25 cellular contexts compared by ENCODE assay signal in the genomic region with DNA sequence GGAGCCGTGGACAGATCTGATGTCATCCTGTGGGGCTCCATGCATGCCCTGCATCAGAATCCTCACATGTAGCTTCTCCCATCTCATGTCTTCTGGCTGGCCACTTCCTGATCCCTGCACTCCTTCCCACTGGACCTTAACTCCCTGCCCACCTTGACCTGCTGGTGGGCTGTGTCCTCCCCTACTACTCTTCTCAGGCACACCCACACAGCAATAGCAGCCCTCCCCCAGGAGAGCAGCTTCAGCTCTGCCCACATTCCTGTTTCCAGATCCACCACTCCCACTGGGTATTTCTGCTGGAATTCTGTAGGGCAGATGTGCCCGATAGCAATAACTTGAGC.
DNase-seq lines count a peak whose midpoint lies in the region; ATAC-seq and TF ChIP-seq lines count a peak whose summit lies in the region.
"Had no signal": no experiment of that assay in that cellular context is flagged by ENCODE, and none has a peak within 500 bp of the region (broad histone marks: within the 10 kb centered on the region; RNA-seq: fewer than 3 reads in every experiment).

No MANE protein-coding gene starts in this region.

- H3K27me3 Mint-ChIP-seq in activated CD8-positive, alpha-beta memory T cell treated with anti-CD3 and anti-CD28 coated beads, Interleukin-2, amount 10 ng/mL, durations not matched to agents 7 days and 5 days = peaks cover 2% of the 10 kb centered on the region

- DNase-seq in activated CD8-positive, alpha-beta memory T cell treated with anti-CD3 and anti-CD28 coated beads, Interleukin-2, amount 10 ng/mL, durations not matched to agents 7 days and 5 days = peak; percentile 3
- DNase-seq in activated CD8-positive, alpha-beta memory T cell treated with anti-CD3 and anti-CD28 coated beads, Interleukin-2, amount 50 U/mL, for 48 hours = no peak
- peak; percentile 24 for DNase-seq in posterior vena cava (ENCODE audit: low spot score)
- DNase-seq in ureter (ENCODE audit: low spot score) = peak; percentile 38
- DNase-seq in NCI-H1417 treated with DMSO at 0.1 percent for 48 hours (lab: John Stamatoyannopoulos, UW) = no peak
- DNase-seq: Caco-2, EL, GDM1, KBM-7, MV-4-11, NCI-H1105, NCI-H146, NCI-H1930, NCI-H2107, NCI-H446, NCI-H524 treated with DMSO at 0.1 percent for 48 hours, NCI-H774 had no signal

- no peaks in the 10 kb centered on the region for H3K9me3 ChIP-seq in HEK293 (ENCODE audit: control insufficient read depth, insufficient read depth, low read depth, low read length)
- H3K9me3 ChIP-seq: Caco-2, HAP-1 had no signal

- POLR2A ChIA-PET in HEK293 (lab: Yijun Ruan, JAX) = no interaction called here

- no peak overlapping the region for H3K27ac ChIP-seq in HEK293 (ENCODE audit: extremely low read depth, low read depth, low read length)
- H3K27ac ChIP-seq: 22Rv1, C4-2B had no signal

- no peak overlapping the region for H3K27ac Mint-ChIP-seq in activated CD8-positive, alpha-beta memory T cell treated with anti-CD3 and anti-CD28 coated beads, Interleukin-2, amount 10 ng/mL, durations not matched to agents 7 days and 5 days
- H3K27ac Mint-ChIP-seq: B cell; CD8-positive, alpha-beta T cell had no signal

- H3K4me3 Mint-ChIP-seq in activated CD8-positive, alpha-beta memory T cell treated with anti-CD3 and anti-CD28 coated beads, Interleukin-2, amount 10 ng/mL, durations not matched to agents 7 days and 5 days = no peak overlapping the region
- H3K4me3 Mint-ChIP-seq: B cell; CD8-positive, alpha-beta T cell had no signal

- no peak overlapping the region for H3K4me3 ChIP-seq in HEK293 (ENCODE audit: low read depth, low read length)
- H3K4me3 ChIP-seq: GM12878, HAP-1 had no signal

- H3K4me1 Mint-ChIP-seq in activated CD8-positive, alpha-beta memory T cell treated with anti-CD3 and anti-CD28 coated beads, Interleukin-2, amount 10 ng/mL, durations not matched to agents 7 days and 5 days = no peaks in the 10 kb centered on the region
- H3K4me1 Mint-ChIP-seq: B cell had no signal

- H3K4me1 ChIP-seq in HEK293 (ENCODE audit: control insufficient read depth, insufficient read depth, low read length) = peaks cover 2% of the 10 kb centered on the region; the same call in 1 of the 2 replicates
- H3K4me1 ChIP-seq: Caco-2, HAP-1 had no signal

- H3K36me3 Mint-ChIP-seq in activated CD8-positive, alpha-beta memory T cell treated with anti-CD3 and anti-CD28 coated beads, Interleukin-2, amount 10 ng/mL, durations not matched to agents 7 days and 5 days = no peaks in the 10 kb centered on the region
- H3K36me3 Mint-ChIP-seq: CD8-positive, alpha-beta T cell had no signal

- no peaks in the 10 kb centered on the region for H3K36me3 ChIP-seq in HEK293 (ENCODE audit: control insufficient read depth in 2 of 2, insufficient read depth in 1 of 2, low read length in 2 of 2)
- H3K36me3 ChIP-seq: HAP-1 had no signal

- TF ChIP-seq CTCF in HEK293 (tag by site-specific recombination; IDR thresholded peaks at IDR 0.05) = no peak

- CTCF ChIA-PET in activated CD8-positive, alpha-beta memory T cell treated with anti-CD3 and anti-CD28 coated beads, Interleukin-2, amount 10 ng/mL, durations not matched to agents 7 days and 5 days (lab: Charles Lee) = no interaction called here
- CTCF ChIA-PET in HEK293 (lab: Yijun Ruan, JAX) = no interaction called here

- ATAC-seq in activated CD8-positive, alpha-beta memory T cell treated with anti-CD3 and anti-CD28 coated beads, Interleukin-2, amount 10 ng/mL, durations not matched to agents 7 days and 5 days = no peak
- no peak for ATAC-seq in GM18909 (IDR thresholded peaks at IDR 0.05; ENCODE audit: poor library complexity, unreplicated experiment)
- ATAC-seq: CD8-positive, alpha-beta T cell; GM12878 had no signal

- H3K9me3 Mint-ChIP-seq in activated CD8-positive, alpha-beta memory T cell treated with anti-CD3 and anti-CD28 coated beads, Interleukin-2, amount 10 ng/mL, durations not matched to agents 7 days and 5 days (ENCODE audit: low read depth) = no peaks in the 10 kb centered on the region
- H3K9me3 Mint-ChIP-seq: CD8-positive, alpha-beta T cell had no signal

- intact Hi-C loops in posterior vena cava (cut with DNase I) = no loop called here

TF ChIP-seq in HEK293, 187 proteins besides CTCF, POLR2A, EP300 and RAD21 (continues in another document):
- no peak for TF ChIP-seq PBX3 (CRISPR knock-in tag; IDR thresholded peaks at IDR 0.05)
- no peak for TF ChIP-seq REST (tag by site-specific recombination; IDR thresholded peaks at IDR 0.05)
- TF ChIP-seq, protein P1, sequence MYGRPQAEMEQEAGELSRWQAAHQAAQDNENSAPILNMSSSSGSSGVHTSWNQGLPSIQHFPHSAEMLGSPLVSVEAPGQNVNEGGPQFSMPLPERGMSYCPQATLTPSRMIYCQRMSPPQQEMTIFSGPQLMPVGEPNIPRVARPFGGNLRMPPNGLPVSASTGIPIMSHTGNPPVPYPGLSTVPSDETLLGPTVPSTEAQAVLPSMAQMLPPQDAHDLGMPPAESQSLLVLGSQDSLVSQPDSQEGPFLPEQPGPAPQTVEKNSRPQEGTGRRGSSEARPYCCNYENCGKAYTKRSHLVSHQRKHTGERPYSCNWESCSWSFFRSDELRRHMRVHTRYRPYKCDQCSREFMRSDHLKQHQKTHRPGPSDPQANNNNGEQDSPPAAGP (tag by site-specific recombination; IDR thresholded peaks at IDR 0.05) = no peak
- TF ChIP-seq, protein P2, sequence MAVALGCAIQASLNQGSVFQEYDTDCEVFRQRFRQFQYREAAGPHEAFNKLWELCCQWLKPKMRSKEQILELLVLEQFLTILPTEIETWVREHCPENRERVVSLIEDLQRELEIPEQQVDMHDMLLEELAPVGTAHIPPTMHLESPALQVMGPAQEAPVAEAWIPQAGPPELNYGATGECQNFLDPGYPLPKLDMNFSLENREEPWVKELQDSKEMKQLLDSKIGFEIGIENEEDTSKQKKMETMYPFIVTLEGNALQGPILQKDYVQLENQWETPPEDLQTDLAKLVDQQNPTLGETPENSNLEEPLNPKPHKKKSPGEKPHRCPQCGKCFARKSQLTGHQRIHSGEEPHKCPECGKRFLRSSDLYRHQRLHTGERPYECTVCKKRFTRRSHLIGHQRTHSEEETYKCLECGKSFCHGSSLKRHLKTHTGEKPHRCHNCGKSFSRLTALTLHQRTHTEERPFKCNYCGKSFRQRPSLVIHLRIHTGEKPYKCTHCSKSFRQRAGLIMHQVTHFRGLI (tag by site-specific recombination; IDR thresholded peaks at IDR 0.05) = no peak
- TF ChIP-seq, protein P3, sequence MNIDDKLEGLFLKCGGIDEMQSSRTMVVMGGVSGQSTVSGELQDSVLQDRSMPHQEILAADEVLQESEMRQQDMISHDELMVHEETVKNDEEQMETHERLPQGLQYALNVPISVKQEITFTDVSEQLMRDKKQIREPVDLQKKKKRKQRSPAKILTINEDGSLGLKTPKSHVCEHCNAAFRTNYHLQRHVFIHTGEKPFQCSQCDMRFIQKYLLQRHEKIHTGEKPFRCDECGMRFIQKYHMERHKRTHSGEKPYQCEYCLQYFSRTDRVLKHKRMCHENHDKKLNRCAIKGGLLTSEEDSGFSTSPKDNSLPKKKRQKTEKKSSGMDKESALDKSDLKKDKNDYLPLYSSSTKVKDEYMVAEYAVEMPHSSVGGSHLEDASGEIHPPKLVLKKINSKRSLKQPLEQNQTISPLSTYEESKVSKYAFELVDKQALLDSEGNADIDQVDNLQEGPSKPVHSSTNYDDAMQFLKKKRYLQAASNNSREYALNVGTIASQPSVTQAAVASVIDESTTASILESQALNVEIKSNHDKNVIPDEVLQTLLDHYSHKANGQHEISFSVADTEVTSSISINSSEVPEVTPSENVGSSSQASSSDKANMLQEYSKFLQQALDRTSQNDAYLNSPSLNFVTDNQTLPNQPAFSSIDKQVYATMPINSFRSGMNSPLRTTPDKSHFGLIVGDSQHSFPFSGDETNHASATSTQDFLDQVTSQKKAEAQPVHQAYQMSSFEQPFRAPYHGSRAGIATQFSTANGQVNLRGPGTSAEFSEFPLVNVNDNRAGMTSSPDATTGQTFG (tag by site-specific recombination; IDR thresholded peaks at IDR 0.05; ENCODE audit: borderline replicate concordance) = no peak

Comparison
In these comparisons a context has a peak if more than half of its experiments do, and no peak if none do; other contexts are left out.
1. DNase-seq: peak in activated CD8-positive, alpha-beta memory T cell treated with anti-CD3 and anti-CD28 coated beads, Interleukin-2, amount 10 ng/mL, durations not matched to agents 7 days and 5 days (single experiment), posterior vena cava (single experiment) and ureter (single experiment); none in activated CD8-positive, alpha-beta memory T cell treated with anti-CD3 and anti-CD28 coated beads, Interleukin-2, amount 50 U/mL, for 48 hours (single experiment) and NCI-H1417 treated with DMSO at 0.1 percent for 48 hours (single experiment).